1 cellular context compared by ENCODE assay signal in the genomic region with DNA sequence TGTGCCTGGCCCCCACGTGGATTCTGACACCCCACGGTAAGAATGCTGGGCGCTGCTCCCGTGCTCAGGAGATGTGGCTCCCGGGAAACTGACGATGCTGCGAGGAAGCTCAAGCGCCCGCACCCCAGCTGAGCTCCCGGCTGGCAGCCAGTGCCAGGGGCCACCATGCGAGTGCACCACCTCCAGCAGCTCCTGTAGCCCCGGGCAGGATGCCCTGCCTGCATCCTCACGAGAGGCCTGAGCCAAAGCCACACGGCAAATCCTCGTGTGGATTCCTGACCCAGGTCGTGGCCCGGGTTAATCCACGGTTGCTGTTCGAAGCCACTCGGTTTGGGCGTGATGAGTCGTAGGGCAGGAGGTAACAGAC.
TF ChIP-seq lines count a peak whose summit lies in the region.

No MANE protein-coding gene starts in this region.

TF ChIP-seq in GM23338, 12 proteins besides CTCF, POLR2A, EP300 and RAD21:
- TF ChIP-seq, protein P1, sequence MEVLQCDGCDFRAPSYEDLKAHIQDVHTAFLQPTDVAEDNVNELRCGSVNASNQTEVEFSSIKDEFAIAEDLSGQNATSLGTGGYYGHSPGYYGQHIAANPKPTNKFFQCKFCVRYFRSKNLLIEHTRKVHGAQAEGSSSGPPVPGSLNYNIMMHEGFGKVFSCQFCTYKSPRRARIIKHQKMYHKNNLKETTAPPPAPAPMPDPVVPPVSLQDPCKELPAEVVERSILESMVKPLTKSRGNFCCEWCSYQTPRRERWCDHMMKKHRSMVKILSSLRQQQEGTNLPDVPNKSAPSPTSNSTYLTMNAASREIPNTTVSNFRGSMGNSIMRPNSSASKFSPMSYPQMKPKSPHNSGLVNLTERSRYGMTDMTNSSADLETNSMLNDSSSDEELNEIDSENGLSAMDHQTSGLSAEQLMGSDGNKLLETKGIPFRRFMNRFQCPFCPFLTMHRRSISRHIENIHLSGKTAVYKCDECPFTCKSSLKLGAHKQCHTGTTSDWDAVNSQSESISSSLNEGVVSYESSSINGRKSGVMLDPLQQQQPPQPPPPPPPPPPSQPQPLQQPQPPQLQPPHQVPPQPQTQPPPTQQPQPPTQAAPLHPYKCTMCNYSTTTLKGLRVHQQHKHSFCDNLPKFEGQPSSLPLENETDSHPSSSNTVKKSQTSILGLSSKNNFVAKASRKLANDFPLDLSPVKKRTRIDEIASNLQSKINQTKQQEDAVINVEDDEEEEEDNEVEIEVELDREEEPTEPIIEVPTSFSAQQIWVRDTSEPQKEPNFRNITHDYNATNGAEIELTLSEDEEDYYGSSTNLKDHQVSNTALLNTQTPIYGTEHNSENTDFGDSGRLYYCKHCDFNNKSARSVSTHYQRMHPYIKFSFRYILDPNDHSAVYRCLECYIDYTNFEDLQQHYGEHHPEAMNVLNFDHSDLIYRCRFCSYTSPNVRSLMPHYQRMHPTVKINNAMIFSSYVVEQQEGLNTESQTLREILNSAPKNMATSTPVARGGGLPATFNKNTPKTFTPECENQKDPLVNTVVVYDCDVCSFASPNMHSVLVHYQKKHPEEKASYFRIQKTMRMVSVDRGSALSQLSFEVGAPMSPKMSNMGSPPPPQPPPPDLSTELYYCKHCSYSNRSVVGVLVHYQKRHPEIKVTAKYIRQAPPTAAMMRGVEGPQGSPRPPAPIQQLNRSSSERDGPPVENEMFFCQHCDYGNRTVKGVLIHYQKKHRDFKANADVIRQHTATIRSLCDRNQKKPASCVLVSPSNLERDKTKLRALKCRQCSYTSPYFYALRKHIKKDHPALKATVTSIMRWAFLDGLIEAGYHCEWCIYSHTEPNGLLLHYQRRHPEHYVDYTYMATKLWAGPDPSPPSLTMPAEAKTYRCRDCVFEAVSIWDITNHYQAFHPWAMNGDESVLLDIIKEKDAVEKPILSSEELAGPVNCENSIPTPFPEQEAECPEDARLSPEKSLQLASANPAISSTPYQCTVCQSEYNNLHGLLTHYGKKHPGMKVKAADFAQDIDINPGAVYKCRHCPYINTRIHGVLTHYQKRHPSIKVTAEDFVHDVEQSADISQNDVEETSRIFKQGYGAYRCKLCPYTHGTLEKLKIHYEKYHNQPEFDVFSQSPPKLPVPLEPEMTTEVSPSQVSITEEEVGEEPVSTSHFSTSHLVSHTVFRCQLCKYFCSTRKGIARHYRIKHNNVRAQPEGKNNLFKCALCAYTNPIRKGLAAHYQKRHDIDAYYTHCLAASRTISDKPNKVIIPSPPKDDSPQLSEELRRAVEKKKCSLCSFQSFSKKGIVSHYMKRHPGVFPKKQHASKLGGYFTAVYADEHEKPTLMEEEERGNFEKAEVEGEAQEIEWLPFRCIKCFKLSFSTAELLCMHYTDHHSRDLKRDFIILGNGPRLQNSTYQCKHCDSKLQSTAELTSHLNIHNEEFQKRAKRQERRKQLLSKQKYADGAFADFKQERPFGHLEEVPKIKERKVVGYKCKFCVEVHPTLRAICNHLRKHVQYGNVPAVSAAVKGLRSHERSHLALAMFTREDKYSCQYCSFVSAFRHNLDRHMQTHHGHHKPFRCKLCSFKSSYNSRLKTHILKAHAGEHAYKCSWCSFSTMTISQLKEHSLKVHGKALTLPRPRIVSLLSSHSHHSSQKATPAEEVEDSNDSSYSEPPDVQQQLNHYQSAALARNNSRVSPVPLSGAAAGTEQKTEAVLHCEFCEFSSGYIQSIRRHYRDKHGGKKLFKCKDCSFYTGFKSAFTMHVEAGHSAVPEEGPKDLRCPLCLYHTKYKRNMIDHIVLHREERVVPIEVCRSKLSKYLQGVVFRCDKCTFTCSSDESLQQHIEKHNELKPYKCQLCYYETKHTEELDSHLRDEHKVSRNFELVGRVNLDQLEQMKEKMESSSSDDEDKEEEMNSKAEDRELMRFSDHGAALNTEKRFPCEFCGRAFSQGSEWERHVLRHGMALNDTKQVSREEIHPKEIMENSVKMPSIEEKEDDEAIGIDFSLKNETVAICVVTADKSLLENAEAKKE (CRISPR knock-in tag; IDR thresholded peaks at IDR 0.05): no peak
- no peak for TF ChIP-seq ZNF114 (CRISPR knock-in tag; IDR thresholded peaks at IDR 0.05)
- TF ChIP-seq EZH2 (IDR thresholded peaks at IDR 0.05; ENCODE audit: low read depth, unreplicated experiment): no peak
- TF ChIP-seq, protein P2, sequence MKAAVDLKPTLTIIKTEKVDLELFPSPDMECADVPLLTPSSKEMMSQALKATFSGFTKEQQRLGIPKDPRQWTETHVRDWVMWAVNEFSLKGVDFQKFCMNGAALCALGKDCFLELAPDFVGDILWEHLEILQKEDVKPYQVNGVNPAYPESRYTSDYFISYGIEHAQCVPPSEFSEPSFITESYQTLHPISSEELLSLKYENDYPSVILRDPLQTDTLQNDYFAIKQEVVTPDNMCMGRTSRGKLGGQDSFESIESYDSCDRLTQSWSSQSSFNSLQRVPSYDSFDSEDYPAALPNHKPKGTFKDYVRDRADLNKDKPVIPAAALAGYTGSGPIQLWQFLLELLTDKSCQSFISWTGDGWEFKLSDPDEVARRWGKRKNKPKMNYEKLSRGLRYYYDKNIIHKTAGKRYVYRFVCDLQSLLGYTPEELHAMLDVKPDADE (IDR thresholded peaks at IDR 0.05): no peak
- TF ChIP-seq ZNF331 (CRISPR knock-in tag; IDR thresholded peaks at IDR 0.05; ENCODE audit: low read depth): no peak
- no peak for TF ChIP-seq NANOG (IDR thresholded peaks at IDR 0.05; ENCODE audit: borderline replicate concordance)
- no peak for TF ChIP-seq CREB1 (CRISPR knock-in tag; IDR thresholded peaks at IDR 0.05; ENCODE audit: low read depth)
- no peak for TF ChIP-seq REST (IDR thresholded peaks at IDR 0.05; ENCODE audit: unreplicated experiment)
- no peak for TF ChIP-seq POLR2AphosphoS5 (IDR thresholded peaks at IDR 0.05; ENCODE audit: low read depth)
- no peak for TF ChIP-seq STAT1 (IDR thresholded peaks at IDR 0.05; ENCODE audit: unreplicated experiment)
- no peak for TF ChIP-seq JUNB (IDR thresholded peaks at IDR 0.05; ENCODE audit: unreplicated experiment)
TF ChIP-seq in GM23338: peak in this region for 0.
